Comparison of ENCODE assay signal across 1 cellular context in the genomic region with DNA sequence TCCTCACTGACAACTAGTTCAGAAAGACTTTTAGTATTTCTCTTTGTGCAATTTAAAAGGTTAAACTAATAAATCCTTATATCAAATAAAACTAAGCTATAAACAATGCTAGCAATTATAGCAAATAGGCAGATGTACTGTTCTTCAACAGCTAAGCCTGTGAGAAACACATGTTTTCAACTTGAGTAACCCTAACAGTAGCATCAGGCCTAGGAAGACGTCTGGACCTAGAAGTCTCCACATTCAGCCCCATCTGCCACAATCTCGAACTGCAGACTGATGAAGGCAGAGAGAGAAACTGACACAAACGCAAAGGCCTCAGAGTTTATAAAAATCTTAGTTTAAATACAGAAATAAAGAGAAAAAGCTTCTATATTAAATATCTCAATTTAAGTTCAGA.
TF ChIP-seq lines count a peak whose summit lies in the region.

No MANE protein-coding gene starts in this region.

TF ChIP-seq in HepG2, 621 proteins besides CTCF, POLR2A, EP300 and RAD21:
- TF ChIP-seq ZFX (CRISPR knock-in tag; IDR thresholded peaks at IDR 0.05; ENCODE audit: low read depth) (0 out of 2 replicates have a peak, but pooled peaks have one; percentile 28), SNAI1 (CRISPR knock-in tag; IDR thresholded peaks at IDR 0.05; ENCODE audit: borderline replicate concordance) (no peak), ISX (CRISPR knock-in tag; conservative IDR thresholded peaks at IDR 0.05) (0 out of 2 replicates have a peak, but pooled peaks have one; percentile 24), MEIS1 (CRISPR knock-in tag; IDR thresholded peaks at IDR 0.05; ENCODE audit: borderline replicate concordance) (no peak)
TF ChIP-seq in HepG2: peak in this region for 2.
